Comparison of ENCODE assay signal across 11 cellular contexts in the genomic region with DNA sequence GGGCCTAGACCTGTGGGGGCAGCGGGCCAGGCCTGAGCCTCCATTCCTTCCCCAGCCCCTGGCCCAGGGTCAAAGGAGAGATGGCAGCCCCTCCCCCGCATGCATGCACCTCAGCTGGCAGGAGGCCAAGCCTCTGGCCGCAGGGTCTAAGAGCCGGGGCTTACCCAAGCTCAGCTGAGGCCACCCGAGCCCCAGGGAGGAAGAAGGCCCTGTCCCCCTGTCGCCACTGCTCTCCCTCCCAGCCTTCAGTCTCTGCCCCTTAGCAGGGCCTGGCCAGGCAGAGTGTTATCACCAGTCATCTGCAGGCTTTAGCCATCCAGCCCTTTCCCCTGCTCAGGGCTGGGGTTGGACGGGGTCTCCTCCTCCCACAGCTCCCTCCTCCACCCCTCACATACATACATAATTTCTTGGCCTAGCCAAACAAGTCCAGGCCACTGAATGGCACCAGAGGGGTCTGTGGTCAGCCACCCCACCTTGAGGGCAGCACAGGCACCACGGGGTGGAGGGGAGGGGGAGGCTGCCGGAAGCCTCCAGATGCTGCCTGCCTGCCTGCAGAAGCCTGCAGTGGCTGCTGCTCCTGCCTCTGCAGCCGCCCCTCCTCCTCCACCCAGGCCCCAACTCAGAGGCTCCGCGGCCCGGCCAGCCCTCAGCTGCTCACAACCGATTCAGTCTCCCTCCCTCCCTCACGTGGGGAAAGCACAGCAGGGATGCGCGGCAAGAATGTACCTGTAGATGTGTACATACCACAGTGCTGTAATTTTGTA. TPM values are rescaled to one million over a fixed set of nuclear protein-coding genes. Genes with fewer than 3 reads are reported as not detected.
DNase-seq lines count a peak whose midpoint lies in the region; TF ChIP-seq lines count a peak whose summit lies in the region.
"Had no signal": no experiment of that assay in that cellular context is flagged by ENCODE, and none has a peak within 500 bp of the region (broad histone marks: within the 10 kb centered on the region; RNA-seq: fewer than 3 reads in every experiment).

No MANE protein-coding gene starts in this region.

- H4K20me1 ChIP-seq in SU-DHL-6 (ENCODE audit: low read depth, low read length), result no peaks in the 10 kb centered on the region

- TF ChIP-seq CTCF in cardiac muscle cell (IDR thresholded peaks at IDR 0.05; ENCODE audit: low read depth, low read length) (no peak), SU-DHL-6 (IDR thresholded peaks at IDR 0.05; ENCODE audit: insufficient read depth, low read length, poor library complexity, severe bottlenecking) (no peak)

- H3K9me3 ChIP-seq in cardiac muscle cell (ENCODE audit: low read depth) (no peaks in the 10 kb centered on the region), SU-DHL-6 (ENCODE audit: insufficient read depth, low read length) (no peaks in the 10 kb centered on the region), iPS-20b (ENCODE audit: insufficient read depth, low read depth, low read length) (no peaks in the 10 kb centered on the region)
- H3K9me3 ChIP-seq: neutrophil had no signal

- H3K9me2 ChIP-seq in SU-DHL-6 (replicated peaks; ENCODE audit: insufficient read depth, low read length), result no peaks in the 10 kb centered on the region

- no peaks in the 10 kb centered on the region for H3F3A ChIP-seq in SU-DHL-6 (ENCODE audit: insufficient read depth)

- no peak overlapping the region for H3K9ac ChIP-seq in SU-DHL-6 (ENCODE audit: low read length)
- H3K9ac ChIP-seq in iPS-20b (ENCODE audit: low read depth, low read length), result peak overlapping the region; percentile 74

- H3K27ac ChIP-seq in cardiac muscle cell, result peak overlapping the region; percentile 71
- H3K27ac ChIP-seq in SU-DHL-6 (ENCODE audit: low read depth, low read length), result peak overlapping the region; percentile 49
- H3K27ac ChIP-seq in iPS-20b (ENCODE audit: low read length), result peak overlapping the region; percentile 75
- peak overlapping the region; percentile 54 for H3K27ac ChIP-seq in temporal lobe (ENCODE audit: low read depth, low read length)
- H3K27ac ChIP-seq: coronary artery, neutrophil had no signal

- peaks cover 16% of the 10 kb centered on the region for H3K4me1 ChIP-seq in cardiac muscle cell (ENCODE audit: low read depth)
- peaks cover 24% of the 10 kb centered on the region; the same call in 1 of the 2 replicates for H3K4me1 ChIP-seq in iPS-20b (ENCODE audit: insufficient read depth, low read length)

- intact Hi-C loops in cardiac septum (cut with DNase I), result no loop called here

- H3K4me3 ChIP-seq in cardiac muscle cell (no peak overlapping the region), SU-DHL-6 (ENCODE audit: insufficient read depth, low read length, poor library complexity, severe bottlenecking) (no peak overlapping the region), iPS-20b (ENCODE audit: low read length) (0 out of 2 replicates have a peak overlapping the region, but pooled peaks have one; percentile 31)
- H3K4me3 ChIP-seq: coronary artery had no signal

- H3K27me3 ChIP-seq in cardiac muscle cell (no peaks in the 10 kb centered on the region), SU-DHL-6 (ENCODE audit: low read length) (no peaks in the 10 kb centered on the region), iPS-20b (ENCODE audit: insufficient read depth, low read length) (no peaks in the 10 kb centered on the region)

- DNase-seq in cardiac muscle cell (ENCODE audit: low read depth in 1 of 2, low spot score in 1 of 2), result peak in 1 of 2 donors; percentile 79
- no peak for DNase-seq in cardiac septum (ENCODE audit: low spot score)
- no peak for DNase-seq in epidermal melanocyte (ENCODE audit: insufficient read length, low spot score)
- no peak for DNase-seq in RKO (ENCODE audit: low spot score)
- DNase-seq in NCI-H748 treated with DMSO at 0.1 percent for 48 hours (lab: John Stamatoyannopoulos, UW), result no peak
- DNase-seq: activated CD8-positive, alpha-beta memory T cell treated with anti-CD3 and anti-CD28 coated beads, Interleukin-2, amount 50 U/mL, for 4 hours had no signal

- no peaks in the 10 kb centered on the region; the same call in 1 of the 2 replicates for H3K79me2 ChIP-seq in SU-DHL-6 (ENCODE audit: insufficient read depth, low read length)

- no peak overlapping the region for H2AFZ ChIP-seq in SU-DHL-6 (ENCODE audit: low read depth, low read length, severe bottlenecking)

- no peak overlapping the region for H3K4me2 ChIP-seq in SU-DHL-6 (ENCODE audit: low read depth, low read length, poor library complexity, severe bottlenecking)

- peaks cover 9% of the 10 kb centered on the region for H3K36me3 ChIP-seq in cardiac muscle cell
- no peaks in the 10 kb centered on the region for H3K36me3 ChIP-seq in SU-DHL-6 (ENCODE audit: low read length)
- peaks cover 36% of the 10 kb centered on the region for H3K36me3 ChIP-seq in iPS-20b (ENCODE audit: insufficient read depth, low read depth, low read length)

RNA-seq across cellular contexts. Expression of gene RAB35, which starts 22.8 kb away (rescaled TPM):
- total RNA-seq in cardiac muscle cell (27.5 and 33.4 TPM in 2 replicates), cardiac septum (33.0 TPM), temporal lobe (28.8 TPM)
- 20.6 and 25.4 TPM in 2 replicates for polyA plus RNA-seq in cardiac muscle cell
